16 cellular contexts compared by ENCODE assay signal in genomic region chr19:30667227-30667626, GRCh38.
DNase-seq lines count a peak whose midpoint lies in the region; ATAC-seq and TF ChIP-seq lines count a peak whose summit lies in the region.
"Had no signal": no experiment of that assay in that cellular context is flagged by ENCODE, and none has a peak within 500 bp of the region (broad histone marks: within the 10 kb centered on the region; RNA-seq: fewer than 3 reads in every experiment).

No MANE protein-coding gene starts in this region.

- H3K4me1 ChIP-seq in spleen: peaks cover 0 to 15% (median 0%) of the 10 kb centered on the region in 6 donors
- H3K4me1 ChIP-seq: Caco-2 had no signal

- H3K4me3 ChIP-seq in coronary artery (no peak overlapping the region), spleen (no peak overlapping the region)

- no peak overlapping the region for H3K27ac Mint-ChIP-seq in type B pancreatic cell
- H3K27ac Mint-ChIP-seq: CD4-positive, alpha-beta memory T cell had no signal

- peaks cover 36% of the 10 kb centered on the region for H3K4me1 Mint-ChIP-seq in type B pancreatic cell (ENCODE audit: unreplicated experiment)
- H3K4me1 Mint-ChIP-seq: CD4-positive, alpha-beta memory T cell had no signal

- 79 to 90% (median 85%) methylated on average over 6 to 7 of the region's 7 CpGs for WGBS in spleen, 5 donors

- DNase-seq in coronary artery (ENCODE audit: low spot score): peak; percentile 43
- DNase-seq in islet precursor cell: peak; percentile 24
- peak; percentile 52 for DNase-seq in spleen
- DNase-seq in type B pancreatic cell (ENCODE audit: extremely low spot score, unreplicated experiment): peak; percentile 31
- DNase-seq in OCI-M1 (lab: John Stamatoyannopoulos, UW): no peak
- DNase-seq in NCI-H1417 (lab: John Stamatoyannopoulos, UW): no peak
- DNase-seq in NCI-H2081 treated with DMSO at 0.1 percent for 48 hours (lab: John Stamatoyannopoulos, UW): no peak
- DNase-seq: C1 segment of cervical spinal cord; Caco-2; CD4-positive, alpha-beta memory T cell; DMS153; DND-41; GOT3; H7; HCEC 1CT had no signal

- TF ChIP-seq CTCF in coronary artery (IDR thresholded peaks at IDR 0.05): no peak
- TF ChIP-seq CTCF in spleen (IDR thresholded peaks at IDR 0.05 in 8 of 11, conservative IDR thresholded peaks at IDR 0.05 in 3 of 11): no peak
- no peak for TF ChIP-seq CTCF in type B pancreatic cell (conservative IDR thresholded peaks at IDR 0.05)

- no peaks in the 10 kb centered on the region for H3K9me3 Mint-ChIP-seq in type B pancreatic cell
- H3K9me3 Mint-ChIP-seq: CD4-positive, alpha-beta memory T cell had no signal

- peaks cover 16% of the 10 kb centered on the region for H3K27me3 Mint-ChIP-seq in type B pancreatic cell

- no peaks in the 10 kb centered on the region for H3K36me3 Mint-ChIP-seq in type B pancreatic cell
- H3K36me3 Mint-ChIP-seq: CD4-positive, alpha-beta memory T cell had no signal

- no peak overlapping the region for H3K27ac ChIP-seq in coronary artery
- no peak overlapping the region for H3K27ac ChIP-seq in spleen

- H3K9me3 ChIP-seq in spleen: no peaks in the 10 kb centered on the region
- H3K9me3 ChIP-seq: Caco-2 had no signal

- no peak overlapping the region for H3K4me3 Mint-ChIP-seq in type B pancreatic cell
- H3K4me3 Mint-ChIP-seq: CD4-positive, alpha-beta memory T cell had no signal

- intact Hi-C loops in spleen (cut with DNase I; ENCODE audit: low total_unique reads): loop anchor here (5.0 kb wide), 1 partner anchor 1560 kb away; no protein-coding TSS in a partner anchor

- no peaks in the 10 kb centered on the region for H3K36me3 ChIP-seq in spleen

- peaks cover 0 to 63% (median 6%) of the 10 kb centered on the region in 7 donors for H3K27me3 ChIP-seq in spleen (replicated peaks in 1 of 7)

- ATAC-seq in GM19397 (IDR thresholded peaks at IDR 0.05; ENCODE audit: unreplicated experiment): no peak

- no peak for TF ChIP-seq POLR2A in spleen (IDR thresholded peaks at IDR 0.05)

Comparison
In these comparisons a context has a peak if more than half of its experiments do, and no peak if none do; other contexts are left out.
1. DNase-seq: peak in coronary artery (single experiment), islet precursor cell (single experiment), spleen (single experiment) and type B pancreatic cell (single experiment); none in OCI-M1 (single experiment), NCI-H1417 (0 of 3) and NCI-H2081 treated with DMSO at 0.1 percent for 48 hours (single experiment).